Comparison of ENCODE assay signal across 25 cellular contexts in genomic region chrX:19867938-19868337, GRCh38. TPM values are rescaled to one million over a fixed set of nuclear protein-coding genes. Genes with fewer than 3 reads are reported as not detected.
A peak's percentile ranks its signal among the peaks of the same experiment; 100 is the strongest.
DNase-seq lines count a peak whose midpoint lies in the region; ATAC-seq and TF ChIP-seq lines count a peak whose summit lies in the region.
"Had no signal": no experiment of that assay in that cellular context is flagged by ENCODE, and none has a peak within 500 bp of the region (broad histone marks: within the 10 kb centered on the region; RNA-seq: fewer than 3 reads in every experiment).

No MANE protein-coding gene starts in this region.

- H4K20me1 ChIP-seq in BLaER1 (no peaks in the 10 kb centered on the region), DOHH2 (ENCODE audit: control insufficient read depth, insufficient read depth, low read depth, low read length) (no peaks in the 10 kb centered on the region), OCI-LY7 (ENCODE audit: insufficient read depth, low read length) (no peaks in the 10 kb centered on the region)

- peaks cover 97% of the 10 kb centered on the region for H3K4me1 ChIP-seq in BLaER1
- H3K4me1 ChIP-seq in DOHH2 (ENCODE audit: control insufficient read depth, low read length): peaks cover 99% of the 10 kb centered on the region
- H3K4me1 ChIP-seq in OCI-LY7 (ENCODE audit: insufficient read depth, low read length, poor library complexity, severe bottlenecking): peaks cover 91% of the 10 kb centered on the region
- H3K4me1 ChIP-seq: pancreas had no signal

- CTCF ChIA-PET in OCI-LY7 (lab: Charles Lee; ENCODE audit: unreplicated experiment): no interaction called here

- no TSS peak for BruUV-seq in OCI-LY7 (replicated peaks; lab: Mats Ljungman, UMichigan)

- TF ChIP-seq CTCF in DOHH2 (IDR thresholded peaks at IDR 0.05; ENCODE audit: low read depth, low read length, poor library complexity, severe bottlenecking): no peak
- no peak for TF ChIP-seq CTCF in OCI-LY7 (conservative IDR thresholded peaks at IDR 0.05; ENCODE audit: low read length)

- H3K36me3 Mint-ChIP-seq in memory B cell: peaks cover 4% of the 10 kb centered on the region

- H3K9me3 ChIP-seq in BLaER1 (peaks cover 4% of the 10 kb centered on the region; the same call in 1 of the 2 replicates), DOHH2 (ENCODE audit: control insufficient read depth, insufficient read depth, low read length) (no peaks in the 10 kb centered on the region), OCI-LY7 (ENCODE audit: low read length) (no peaks in the 10 kb centered on the region)
- H3K9me3 ChIP-seq: pancreas, SJSA1, upper lobe of left lung had no signal

- H3K27me3 ChIP-seq in BLaER1 (no peaks in the 10 kb centered on the region), DOHH2 (ENCODE audit: control insufficient read depth, low read length) (no peaks in the 10 kb centered on the region)
- H3K27me3 ChIP-seq: brain microvascular endothelial cell, SJSA1, upper lobe of left lung had no signal

- H3K27ac ChIP-seq in BLaER1: no peak overlapping the region
- peak overlapping the region; percentile 98 for H3K27ac ChIP-seq in DOHH2 (ENCODE audit: low read depth, low read length)
- H3K27ac ChIP-seq in OCI-LY7 (ENCODE audit: low read depth, low read length, poor library complexity, severe bottlenecking): peak overlapping the region; percentile 96
- H3K27ac ChIP-seq: brain microvascular endothelial cell, pancreas, SJSA1 had no signal

- H3K4me3 Mint-ChIP-seq in memory B cell: no peak overlapping the region
- H3K4me3 Mint-ChIP-seq: activated T-cell treated with anti-CD3 and anti-CD28 coated beads, Interleukin-2, amount 50 U/mL, for 24 hours; nephron progenitor cell had no signal

- peaks cover 48% of the 10 kb centered on the region for H3K4me1 Mint-ChIP-seq in memory B cell

- H3K9ac ChIP-seq in BLaER1: no peak overlapping the region

- H3K4me3 ChIP-seq in BLaER1: no peak overlapping the region
- H3K4me3 ChIP-seq in DOHH2 (ENCODE audit: low read length): peak overlapping the region; percentile 42
- peak overlapping the region; percentile 36 for H3K4me3 ChIP-seq in OCI-LY7 (ENCODE audit: low read depth, low read length, poor library complexity, severe bottlenecking)
- H3K4me3 ChIP-seq: pancreas, SJSA1, upper lobe of left lung had no signal

- intact Hi-C loops in OCI-LY7 (cut with micrococcal nuclease; ENCODE audit: unreplicated experiment): loop anchor here (5.0 to 10.0 kb wide), 3 partner anchors 63 to 131 kb away; no protein-coding TSS in a partner anchor

- H3K79me2 ChIP-seq in DOHH2 (ENCODE audit: control insufficient read depth, low read length) (peaks cover 88% of the 10 kb centered on the region), OCI-LY7 (ENCODE audit: insufficient read depth, low read depth, low read length) (peaks cover 80% of the 10 kb centered on the region; the same call in 1 of the 2 replicates)

- H3K27ac Mint-ChIP-seq in memory B cell: peak overlapping the region; percentile 31
- H3K27ac Mint-ChIP-seq: activated T-cell treated with anti-CD3 and anti-CD28 coated beads, Interleukin-2, amount 50 U/mL, for 24 hours; T-helper 1 cell treated with Interleukin-12 subunit alpha and Interleukin-12 subunit beta and Interleukin-4 antibody, amounts not matched to agents 30 μg/mL and 1 μg/mL, for 36 hours had no signal

- no peaks in the 10 kb centered on the region for H3K27me3 Mint-ChIP-seq in memory B cell
- H3K27me3 Mint-ChIP-seq: activated CD4-positive, alpha-beta T cell treated with anti-CD3 and anti-CD28 coated beads, Interleukin-2, amount 10 ng/mL, durations not matched to agents 7 days and 5 days had no signal

- no peak for TF ChIP-seq POLR2A in GM18505 (IDR thresholded peaks at IDR 0.05; ENCODE audit: borderline replicate concordance, extremely low read depth, insufficient read depth, insufficient read length)

- ATAC-seq in memory B cell (ENCODE audit: low read depth) (no peak), GM18505 (IDR thresholded peaks at IDR 0.05; ENCODE audit: unreplicated experiment) (no peak), HG02938 (IDR thresholded peaks at IDR 0.05; ENCODE audit: unreplicated experiment) (no peak)
- ATAC-seq: pancreas had no signal

- no peaks in the 10 kb centered on the region for H3K36me3 ChIP-seq in BLaER1
- no peaks in the 10 kb centered on the region; the same call in 1 of the 2 replicates for H3K36me3 ChIP-seq in DOHH2 (ENCODE audit: control insufficient read depth, low read length)
- peaks cover 3% of the 10 kb centered on the region for H3K36me3 ChIP-seq in OCI-LY7 (ENCODE audit: insufficient read depth, low read length)
- H3K36me3 ChIP-seq: brain microvascular endothelial cell, pancreas, SJSA1, upper lobe of left lung had no signal

- H3K9me2 ChIP-seq in DOHH2 (replicated peaks; ENCODE audit: control insufficient read depth, low read length): no peaks in the 10 kb centered on the region
- no peaks in the 10 kb centered on the region for H3K9me2 ChIP-seq in OCI-LY7 (ENCODE audit: insufficient read depth, low read length)

- no peak for DNase-seq in OCI-LY7 (ENCODE audit: low spot score)
- DNase-seq in memory B cell (ENCODE audit: low spot score in 2 of 2): no peak
- DNase-seq in NCI-H82 treated with DMSO at 0.1 percent for 48 hours (lab: John Stamatoyannopoulos, UW; ENCODE audit: unreplicated experiment): no peak
- DNase-seq: activated CD4-positive, alpha-beta T cell treated with anti-CD3 and anti-CD28 coated beads, Interleukin-2, amount 10 ng/mL, durations not matched to agents 7 days and 5 days; activated naive CD4-positive, alpha-beta T cell treated with Interleukin-2 at 50 U/mL for 16 hours; activated T-cell treated with anti-CD3 and anti-CD28 coated beads, Interleukin-2, amount 50 U/mL, for 24 hours; brain microvascular endothelial cell; C1 segment of cervical spinal cord; effector CD4-positive, alpha-beta T cell; islet precursor cell; NCI-H1105 treated with DMSO at 0.1 percent for 48 hours; NCI-H2029 treated with DMSO at 0.1 percent for 48 hours; NCI-H345; NCI-H748 treated with DMSO at 0.1 percent for 48 hours; nephron progenitor cell; pancreas; RPMI8226; stimulated activated CD4-positive, alpha-beta T cell treated with anti-CD3 and anti-CD28 coated beads, Interleukin-2, amount 100 ng/mL, for 24 hours; upper lobe of left lung had no signal

- peak overlapping the region; percentile 84 for H3K4me2 ChIP-seq in BLaER1
- peak overlapping the region; percentile 92 for H3K4me2 ChIP-seq in DOHH2 (ENCODE audit: low read length)
- peak overlapping the region; percentile 94 for H3K4me2 ChIP-seq in OCI-LY7 (ENCODE audit: low read length)

- POLR2A ChIA-PET in OCI-LY7 (lab: Charles Lee): no interaction called here

- peaks cover 2% of the 10 kb centered on the region for H3K9me3 Mint-ChIP-seq in memory B cell
- H3K9me3 Mint-ChIP-seq: activated T-cell treated with anti-CD3 and anti-CD28 coated beads, Interleukin-2, amount 50 U/mL, for 24 hours; T-helper 1 cell treated with Interleukin-12 subunit alpha and Interleukin-12 subunit beta and Interleukin-4 antibody, amounts not matched to agents 30 μg/mL and 1 μg/mL, for 36 hours had no signal

- H3F3A ChIP-seq in DOHH2 (ENCODE audit: control insufficient read depth, insufficient read depth): peaks cover 29% of the 10 kb centered on the region

- H2AFZ ChIP-seq in OCI-LY7 (ENCODE audit: low read length): no peak overlapping the region

RNA-seq across cellular contexts. Expression of gene SH3KBP1, which starts 19.5 kb away (rescaled TPM):
- total RNA-seq in OCI-LY7 (2014; rRNA removed; shearing (Covaris generic)): 26.1 and 54.6 TPM in 2 replicates
- total RNA-seq in OCI-LY7 (2022): 82.4 and 90.3 TPM in 2 replicates
